In the genomic region with DNA sequence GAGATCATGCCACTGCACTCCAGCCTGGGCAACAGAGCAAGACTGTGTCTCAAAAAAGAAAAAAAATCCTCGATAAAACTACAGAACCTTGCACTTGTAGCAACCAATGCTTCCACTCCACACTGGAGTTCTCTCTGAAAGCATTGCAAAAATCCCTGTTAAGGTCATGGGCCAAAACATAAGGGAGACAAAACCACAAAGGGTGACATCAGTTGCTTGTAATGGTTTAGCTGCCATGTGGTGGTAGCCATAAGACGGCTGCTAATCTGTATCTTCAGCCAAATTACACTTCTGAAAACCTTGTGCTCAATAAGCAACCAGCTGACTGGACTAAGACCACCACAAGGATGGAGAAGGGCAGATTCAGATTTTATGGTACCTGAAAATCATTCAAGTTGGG, we compare ENCODE assay signal across 21 cellular contexts. TPM values are rescaled to one million over a fixed set of nuclear protein-coding genes. Genes with fewer than 3 reads are reported as not detected.
"Had no signal": no experiment of that assay in that cellular context is flagged by ENCODE, and none has a peak within 500 bp of the region (broad histone marks: within the 10 kb centered on the region; RNA-seq: fewer than 3 reads in every experiment).

No MANE protein-coding gene starts in this region.

- H3K9me3 ChIP-seq: gastroesophageal sphincter, heart left ventricle, left ventricle myocardium inferior, transverse colon, uterus had no signal

- H3K4me3 ChIP-seq: coronary artery, gastroesophageal sphincter, heart left ventricle, left ventricle myocardium inferior, transverse colon, uterus had no signal

- H3K4me1 ChIP-seq: gastroesophageal sphincter, heart left ventricle, left ventricle myocardium inferior, uterus had no signal

- ATAC-seq: activated CD8-positive, alpha-beta T cell treated with anti-CD3 and anti-CD28 coated beads for 36 hours; gastroesophageal sphincter; heart left ventricle; stimulated activated naive CD8-positive, alpha-beta T cell treated with anti-CD3 and anti-CD28 coated beads, Interleukin-15, Interleukin-2, amounts not matched to agents 100 U/mL and 50 U/mL, for 24 hours had no signal

- H3K36me3 ChIP-seq: brain microvascular endothelial cell, heart left ventricle, left ventricle myocardium inferior, transverse colon, uterus had no signal

- DNase-seq: activated B cell treated with CpG ODN at 0.5 μM for 24 hours; activated CD4-positive, alpha-beta T cell treated with anti-CD3 and anti-CD28 coated beads, Interleukin-2, amount 10 ng/mL, durations not matched to agents 24 days and 14 days; activated CD8-positive, alpha-beta T cell treated with anti-CD3 and anti-CD28 coated beads for 36 hours; activated naive CD4-positive, alpha-beta T cell treated with anti-CD3 and anti-CD28 coated beads for 36 hours; activated T-cell treated with anti-CD3 and anti-CD28 coated beads, Interleukin-2, amount 50 U/mL, for 24 hours; anterior cingulate cortex; brain microvascular endothelial cell; central memory CD4-positive, alpha-beta T cell; heart left ventricle; left ventricle myocardium inferior; mammary epithelial cell; naive B cell; stimulated activated CD4-positive, alpha-beta T cell treated with anti-CD3 and anti-CD28 coated beads, Interleukin-12 subunit alpha, Interleukin-12 subunit beta, amount 100 ng/mL, for 4 hours; stimulated activated CD4-positive, alpha-beta T cell treated with anti-CD3 and anti-CD28 coated beads, Interleukin-1b, Interleukin-23, amount 100 ng/mL, for 48 hours; stimulated activated naive CD8-positive, alpha-beta T cell treated with anti-CD3 and anti-CD28 coated beads, Interleukin-15, Interleukin-2, amounts not matched to agents 100 U/mL and 50 U/mL, for 24 hours; substantia nigra; transverse colon; uterus had no signal

- H3K27ac ChIP-seq: brain microvascular endothelial cell, coronary artery, gastroesophageal sphincter, heart left ventricle, left ventricle myocardium inferior, transverse colon, uterus had no signal

- H3K27me3 ChIP-seq: brain microvascular endothelial cell, gastroesophageal sphincter, heart left ventricle, transverse colon, uterus had no signal

RNA-seq across cellular contexts. Expression of a gene that starts 20.6 kb away (rescaled TPM):
- total RNA-seq: epithelial cell of proximal tubule, left ventricle myocardium inferior had no signal
